In genomic region chr16:49630783-49631182, GRCh38 we compare ENCODE assay signal across 25 cellular contexts.
A peak's percentile ranks its signal among the peaks of the same experiment; 100 is the strongest.
DNase-seq lines count a peak whose midpoint lies in the region; ATAC-seq, FAIRE-seq and TF ChIP-seq lines count a peak whose summit lies in the region.
"Had no signal": no experiment of that assay in that cellular context is flagged by ENCODE, and none has a peak within 500 bp of the region (broad histone marks: within the 10 kb centered on the region; RNA-seq: fewer than 3 reads in every experiment).

No MANE protein-coding gene starts in this region.

- peak overlapping the region; percentile 17 for H3K27ac Mint-ChIP-seq in glutamatergic neuron (ENCODE audit: unreplicated experiment)
- H3K27ac Mint-ChIP-seq: CD8-positive, alpha-beta T cell; HFFc6 had no signal

- H4K8ac ChIP-seq in neuronal stem cell (ENCODE audit: low read depth, low read length) = no peak overlapping the region

- H3K9me3 Mint-ChIP-seq in glutamatergic neuron (ENCODE audit: unreplicated experiment) = peaks cover 11% of the 10 kb centered on the region
- H3K9me3 Mint-ChIP-seq: CD8-positive, alpha-beta T cell had no signal

- FAIRE-seq in H54 (lab: Jason Lieb, UNC) = no peak
- FAIRE-seq: A204.1, GM12891 had no signal

- H2AFZ ChIP-seq in neuronal stem cell (ENCODE audit: low read length) = no peak overlapping the region

- H3K4me3 Mint-ChIP-seq in glutamatergic neuron (ENCODE audit: unreplicated experiment) = no peak overlapping the region
- H3K4me3 Mint-ChIP-seq: CD8-positive, alpha-beta T cell; HFFc6 had no signal

- H2AK5ac ChIP-seq in neuronal stem cell (ENCODE audit: low read depth, low read length) = peak overlapping the region; percentile 17

- peak overlapping the region; percentile 21 for H3K14ac ChIP-seq in neuronal stem cell (ENCODE audit: low read length)

- DNase-seq in glutamatergic neuron (no peak), neuronal stem cell (ENCODE audit: low spot score) (no peak), cerebellar cortex (ENCODE audit: low spot score) (no peak), H54 (ENCODE audit: insufficient read length, low spot score) (no peak), C1 segment of cervical spinal cord (lab: John Stamatoyannopoulos, UW) (no peak)
- DNase-seq: BE2C, Calu3, DMS53, HFFc6, MG63, NCI-H1048, NCI-H1436, NCI-H1930, NCI-H226, NCI-H524, NCI-H82, OCI-M1, SHP77 treated with DMSO at 0.1 percent for 48 hours had no signal

- no peak for TF ChIP-seq POLR2A in H54 (IDR thresholded peaks at IDR 0.05; ENCODE audit: low read depth, low read length)

- H3K36me3 ChIP-seq in BLaER1 (peaks cover 41% of the 10 kb centered on the region), KOPT-K1 (ENCODE audit: insufficient read depth, low read length) (peaks cover 19% of the 10 kb centered on the region), neuronal stem cell (replicated peaks in 1 of 2; ENCODE audit: control insufficient read depth in 2 of 2, insufficient read depth in 2 of 2, low read length in 2 of 2) (peaks cover 22 to 71% of the 10 kb centered on the region in 2 donors)
- H3K36me3 ChIP-seq: BE2C, MG63 had no signal

- H3K79me1 ChIP-seq in neuronal stem cell (ENCODE audit: low read depth, low read length) = peaks cover 12% of the 10 kb centered on the region

- H3K18ac ChIP-seq in neuronal stem cell (ENCODE audit: low read length) = no peak overlapping the region

- no peak overlapping the region for H2BK12ac ChIP-seq in neuronal stem cell (ENCODE audit: low read length)

- H3K27me3 ChIP-seq in BLaER1 = no peaks in the 10 kb centered on the region
- no peaks in the 10 kb centered on the region for H3K27me3 ChIP-seq in neuronal stem cell (ENCODE audit: control insufficient read depth in 3 of 3, insufficient read depth in 3 of 3, low read depth in 1 of 3, low read length in 3 of 3)
- H3K27me3 ChIP-seq: BE2C, MG63 had no signal

- no peak for ATAC-seq in GM18520 (IDR thresholded peaks at IDR 0.05; ENCODE audit: unreplicated experiment)
- ATAC-seq: CD8-positive, alpha-beta T cell had no signal

- no peak overlapping the region for H3K4me3 ChIP-seq in BLaER1
- H3K4me3 ChIP-seq in neuronal stem cell (ENCODE audit: low read length in 2 of 2) = no peak overlapping the region
- H3K4me3 ChIP-seq: MG63 had no signal

- H3K4me2 ChIP-seq in BLaER1 = peak overlapping the region; percentile 86
- no peak overlapping the region for H3K4me2 ChIP-seq in neuronal stem cell (ENCODE audit: insufficient read depth, low read length, poor library complexity, severe bottlenecking)
- H3K4me2 ChIP-seq: KMS-11 had no signal

- no peak overlapping the region for H4K91ac ChIP-seq in neuronal stem cell (ENCODE audit: low read depth, low read length, poor library complexity)

- no peak overlapping the region for H3K23ac ChIP-seq in neuronal stem cell (ENCODE audit: low read depth, low read length, poor library complexity)

- no peak overlapping the region for H2BK5ac ChIP-seq in neuronal stem cell (ENCODE audit: low read length)

- no CpG with 5 or more reads among the region's 4 CpGs for WGBS in neuronal stem cell (ENCODE audit: extremely low coverage in 2 of 2, insufficient read length in 2 of 2, insufficient replicate concordance in 1 of 2), 2 donors

- H3K9ac ChIP-seq in BLaER1 (peak overlapping the region; percentile 62), neuronal stem cell (ENCODE audit: low read depth, low read length, poor library complexity) (no peak overlapping the region)
- H3K9ac ChIP-seq: KMS-11 had no signal

- H3K4me1 Mint-ChIP-seq in glutamatergic neuron (ENCODE audit: low read depth, unreplicated experiment) = peaks cover 18% of the 10 kb centered on the region

- H2BK120ac ChIP-seq in neuronal stem cell (ENCODE audit: low read depth, low read length) = no peak overlapping the region

- H3K9me3 ChIP-seq in BLaER1 = peaks cover 23% of the 10 kb centered on the region
- peaks cover 16% of the 10 kb centered on the region for H3K9me3 ChIP-seq in KOPT-K1 (ENCODE audit: insufficient read depth, low read length, poor library complexity, severe bottlenecking)
- H3K9me3 ChIP-seq in neuronal stem cell (replicated peaks in 1 of 2; ENCODE audit: control insufficient read depth in 2 of 2, insufficient read depth in 1 of 2, low read depth in 1 of 2, low read length in 2 of 2) = peaks cover 6 to 17% of the 10 kb centered on the region in 2 donors
- H3K9me3 ChIP-seq: BE2C, MG63 had no signal

- peaks cover 4% of the 10 kb centered on the region for H3K27me3 Mint-ChIP-seq in glutamatergic neuron (ENCODE audit: unreplicated experiment)

- H3K4ac ChIP-seq in neuronal stem cell (ENCODE audit: low read length) = no peak overlapping the region

- H3K36me3 Mint-ChIP-seq in glutamatergic neuron (ENCODE audit: unreplicated experiment) = no peaks in the 10 kb centered on the region
- H3K36me3 Mint-ChIP-seq: CD8-positive, alpha-beta T cell had no signal

- H4K20me1 ChIP-seq in BLaER1 = no peaks in the 10 kb centered on the region

- TF ChIP-seq CTCF in glutamatergic neuron (IDR thresholded peaks at IDR 0.05; ENCODE audit: partially characterized antibody, unreplicated experiment) = no peak

- no peak overlapping the region for H2BK15ac ChIP-seq in neuronal stem cell (ENCODE audit: low read length)

- H3K4me1 ChIP-seq in BLaER1 = peaks cover 58% of the 10 kb centered on the region
- peaks cover 2 to 3% of the 10 kb centered on the region in 2 donors for H3K4me1 ChIP-seq in neuronal stem cell (ENCODE audit: control insufficient read depth in 2 of 2, insufficient read depth in 1 of 2, low read depth in 1 of 2, low read length in 2 of 2)

- H3K27ac ChIP-seq in BLaER1 = peak overlapping the region; percentile 87
- H3K27ac ChIP-seq in KOPT-K1 (ENCODE audit: low read depth, low read length, poor library complexity, severe bottlenecking) = peak overlapping the region; percentile 97
- no peak overlapping the region for H3K27ac ChIP-seq in neuronal stem cell (replicated peaks; ENCODE audit: low read length)
- H3K27ac ChIP-seq: KMS-11 had no signal
